Comparison of ENCODE assay signal across 1 cellular context in genomic region chr16:30355144-30355953, GRCh38.
TF ChIP-seq lines count a peak whose summit lies in the region.

Gene CD2BP2, minus strand, starts transcription at chr16:30355308. Its CDS starts 627 bp downstream, at chr16:30354681.

TF ChIP-seq in HepG2, 621 proteins besides CTCF, POLR2A, EP300 and RAD21 (continued from another document and continues in another):
- TF ChIP-seq MTERF4 (CRISPR knock-in tag; IDR thresholded peaks at IDR 0.05) (peak; percentile 84; the same call in 1 of the 2 replicates), NAIF1 (CRISPR knock-in tag; IDR thresholded peaks at IDR 0.05; ENCODE audit: borderline replicate concordance) (peak; percentile 33), RCOR2 (CRISPR knock-in tag; IDR thresholded peaks at IDR 0.05) (peak; percentile 87), MLX (CRISPR knock-in tag; IDR thresholded peaks at IDR 0.05) (peak; percentile 61), E2F5 (CRISPR knock-in tag; conservative IDR thresholded peaks at IDR 0.05) (0 out of 2 replicates have a peak, but pooled peaks have one; percentile 23), ZNF317 (CRISPR knock-in tag; IDR thresholded peaks at IDR 0.05) (peak; percentile 18; the same call in 1 of the 2 replicates), SNRNP70 (IDR thresholded peaks at IDR 0.05; ENCODE audit: low read depth, low read length) (no peak), ZNF710 (CRISPR knock-in tag; IDR thresholded peaks at IDR 0.05; ENCODE audit: borderline replicate concordance) (peak; percentile 19; the same call in 1 of the 2 replicates), RFX3 (CRISPR knock-in tag; IDR thresholded peaks at IDR 0.05) (0 out of 2 replicates have a peak, but pooled peaks have one; percentile 33), ZNF101 (CRISPR knock-in tag; IDR thresholded peaks at IDR 0.05; ENCODE audit: borderline replicate concordance, low read depth) (peak; percentile 95), YEATS2 (CRISPR knock-in tag; IDR thresholded peaks at IDR 0.05; ENCODE audit: borderline replicate concordance) (peak; percentile 91), PHF5A (CRISPR knock-in tag; IDR thresholded peaks at IDR 0.05; ENCODE audit: low read depth, unreplicated experiment) (peak; percentile 84), ZIK1 (CRISPR knock-in tag; IDR thresholded peaks at IDR 0.05; ENCODE audit: borderline replicate concordance, low read depth) (no peak), ZZZ3 (CRISPR knock-in tag; IDR thresholded peaks at IDR 0.05; ENCODE audit: borderline replicate concordance) (no peak; the same call in 1 of the 2 replicates), MTF2 (CRISPR knock-in tag; IDR thresholded peaks at IDR 0.05; ENCODE audit: borderline replicate concordance) (peak; percentile 96), EEA1 (CRISPR knock-in tag; IDR thresholded peaks at IDR 0.05; ENCODE audit: borderline replicate concordance) (0 out of 2 replicates have a peak, but pooled peaks have one; percentile 30), ZFP36 (IDR thresholded peaks at IDR 0.05; ENCODE audit: borderline replicate concordance, low read depth, low read length, partially characterized antibody) (no peak), ZNF282 (IDR thresholded peaks at IDR 0.05; ENCODE audit: partially characterized antibody) (no peak), NFE2L2 (IDR thresholded peaks at IDR 0.05; ENCODE audit: low read length) (no peak), ZNF691 (CRISPR knock-in tag; IDR thresholded peaks at IDR 0.05; ENCODE audit: borderline replicate concordance, low read depth) (peak; percentile 58; the same call in 1 of the 2 replicates), KLF11 (CRISPR knock-in tag; IDR thresholded peaks at IDR 0.05) (peak; percentile 59; the same call in 1 of the 2 replicates), HOXA5 (CRISPR knock-in tag; IDR thresholded peaks at IDR 0.05) (peak; percentile 97), ZFYVE20 (CRISPR knock-in tag; IDR thresholded peaks at IDR 0.05; ENCODE audit: borderline replicate concordance, low read depth) (no peak), ZNF557 (CRISPR knock-in tag; IDR thresholded peaks at IDR 0.05) (0 out of 2 replicates have a peak, but pooled peaks have one; percentile 43), HINFP (CRISPR knock-in tag; IDR thresholded peaks at IDR 0.05; ENCODE audit: low read depth) (peak; percentile 94), DPF2 (CRISPR knock-in tag; IDR thresholded peaks at IDR 0.05; ENCODE audit: borderline replicate concordance, low read depth) (no peak), SSRP1 (CRISPR knock-in tag; IDR thresholded peaks at IDR 0.05) (no peak), MIER2 (CRISPR knock-in tag; IDR thresholded peaks at IDR 0.05) (no peak), KDM6A (CRISPR knock-in tag; IDR thresholded peaks at IDR 0.05; ENCODE audit: low read depth) (no peak), ZNF33A (CRISPR knock-in tag; IDR thresholded peaks at IDR 0.05; ENCODE audit: borderline replicate concordance) (no peak; the same call in 1 of the 2 replicates), ADNP (CRISPR knock-in tag; IDR thresholded peaks at IDR 0.05) (peak; percentile 85), ZSCAN12 (CRISPR knock-in tag; IDR thresholded peaks at IDR 0.05) (peak; percentile 14; the same call in 1 of the 2 replicates), RFXANK (CRISPR knock-in tag; IDR thresholded peaks at IDR 0.05) (no peak; the same call in 1 of the 2 replicates), SIX1 (CRISPR knock-in tag; IDR thresholded peaks at IDR 0.05; ENCODE audit: borderline replicate concordance) (no peak), GFI1 (CRISPR knock-in tag; IDR thresholded peaks at IDR 0.05; ENCODE audit: borderline replicate concordance) (no peak), IKZF1 (IDR thresholded peaks at IDR 0.05) (no peak), KAT2B (IDR thresholded peaks at IDR 0.05; ENCODE audit: borderline replicate concordance, low read depth, low read length) (no peak), RAD51 (IDR thresholded peaks at IDR 0.05; ENCODE audit: borderline replicate concordance) (peak; percentile 95), RBAK (CRISPR knock-in tag; IDR thresholded peaks at IDR 0.05) (peak; percentile 13; the same call in 1 of the 2 replicates), CEBPB (IDR thresholded peaks at IDR 0.05; ENCODE audit: borderline replicate concordance, low read depth, low read length) (peak; percentile 32; the same call in 1 of the 2 replicates), HNRNPLL (IDR thresholded peaks at IDR 0.05; ENCODE audit: low read depth, low read length, poor library complexity, severe bottlenecking) (peak; percentile 74), ZNF773 (CRISPR knock-in tag; IDR thresholded peaks at IDR 0.05; ENCODE audit: borderline replicate concordance) (0 out of 2 replicates have a peak, but pooled peaks have one; percentile 44), POLR2AphosphoS2 (IDR thresholded peaks at IDR 0.05; ENCODE audit: low read depth, low read length) (peak; percentile 50; the same call in 1 of the 2 replicates), ZNF354B (CRISPR knock-in tag; IDR thresholded peaks at IDR 0.05) (no peak), NR1H2 (CRISPR knock-in tag; IDR thresholded peaks at IDR 0.05; ENCODE audit: borderline replicate concordance, low read depth) (no peak), AGO2 (optimal IDR thresholded peaks at IDR 0.05; ENCODE audit: low read depth, low read length) (peak; percentile 70), CEBPG (CRISPR knock-in tag; IDR thresholded peaks at IDR 0.05) (no peak), TRIM22 (IDR thresholded peaks at IDR 0.05) (no peak), EHMT2 (IDR thresholded peaks at IDR 0.05; ENCODE audit: borderline replicate concordance, low read depth, low read length) (peak; percentile 57; the same call in 1 of the 2 replicates), ZNF605 (CRISPR knock-in tag; IDR thresholded peaks at IDR 0.05) (peak; percentile 97), ZNF138 (CRISPR knock-in tag; IDR thresholded peaks at IDR 0.05; ENCODE audit: low read depth) (peak; percentile 36; the same call in 1 of the 2 replicates), ZNF597 (CRISPR knock-in tag; IDR thresholded peaks at IDR 0.05) (no peak), ZNF263 (CRISPR knock-in tag; IDR thresholded peaks at IDR 0.05) (peak; percentile 50), ZBTB10 (CRISPR knock-in tag; IDR thresholded peaks at IDR 0.05; ENCODE audit: borderline replicate concordance) (peak; percentile 77; the same call in 1 of the 2 replicates), HNRNPUL1 (IDR thresholded peaks at IDR 0.05; ENCODE audit: low read depth, low read length) (no peak), PAF1 (CRISPR knock-in tag; IDR thresholded peaks at IDR 0.05) (0 out of 2 replicates have a peak, but pooled peaks have one; percentile 39), ZFP82 (CRISPR knock-in tag; IDR thresholded peaks at IDR 0.05; ENCODE audit: borderline replicate concordance) (peak; percentile 84; the same call in 1 of the 2 replicates), NR2F6 (IDR thresholded peaks at IDR 0.05) (peak; percentile 80), NR2F6 (CRISPR knock-in tag; IDR thresholded peaks at IDR 0.05) (peak; percentile 47), TEAD3 (CRISPR knock-in tag; optimal IDR thresholded peaks at IDR 0.05; ENCODE audit: borderline replicate concordance) (peak; percentile 90), SOX13 (IDR thresholded peaks at IDR 0.05) (peak; percentile 75), SOX13 (CRISPR knock-in tag; conservative IDR thresholded peaks at IDR 0.05 in 1 of 2, IDR thresholded peaks at IDR 0.05 in 1 of 2) (peak in 1 of 2 experiments; percentile 80; a peak in 2 of 4 replicates), ZNF644 (CRISPR knock-in tag; IDR thresholded peaks at IDR 0.05; ENCODE audit: low read depth) (no peak), NFYB (CRISPR knock-in tag; IDR thresholded peaks at IDR 0.05) (peak; percentile 47), KLF9 (CRISPR knock-in tag; IDR thresholded peaks at IDR 0.05; ENCODE audit: low read depth) (no peak), ZBTB20 (CRISPR knock-in tag; IDR thresholded peaks at IDR 0.05; ENCODE audit: borderline replicate concordance, low read depth) (no peak; the same call in 1 of the 2 replicates)
